Comparison of ENCODE assay signal across 1 cellular context in the genomic region with DNA sequence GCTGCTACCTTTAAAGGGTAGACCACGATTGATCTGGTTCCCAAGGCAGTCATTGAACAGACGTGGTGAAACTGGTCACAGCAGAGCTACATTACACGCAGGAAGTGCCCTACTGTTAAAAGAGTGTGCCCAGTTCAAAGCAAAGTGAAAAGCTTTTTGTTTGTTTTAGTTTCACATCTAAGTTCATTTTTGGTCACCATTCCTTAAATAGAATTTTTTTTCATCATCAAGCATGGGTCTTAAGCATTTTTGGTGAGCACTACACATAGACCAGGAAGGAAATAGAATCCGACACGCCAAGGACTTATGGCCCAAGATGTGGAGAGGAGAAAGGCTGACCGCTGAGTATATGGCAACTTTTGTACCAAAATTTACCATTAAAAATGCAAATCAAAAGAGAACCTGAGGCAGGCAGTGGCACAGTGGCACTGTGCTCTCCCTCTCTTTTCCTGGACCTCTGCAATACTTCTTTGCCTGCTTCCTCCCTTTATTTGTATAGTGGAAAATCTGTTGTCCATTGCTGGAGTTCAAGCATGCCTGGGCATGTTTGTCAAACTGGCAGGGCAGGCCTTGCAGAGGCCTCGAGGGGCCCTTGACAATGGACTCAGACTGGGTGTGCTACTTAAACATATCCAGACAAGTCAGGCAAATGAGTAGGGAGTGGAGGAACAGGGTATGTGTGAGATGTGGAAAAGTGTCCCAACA.
TF ChIP-seq lines count a peak whose summit lies in the region.

No MANE protein-coding gene starts in this region.

TF ChIP-seq in HepG2, 621 proteins besides CTCF, POLR2A, EP300 and RAD21 (continued from another document and continues in another):
- TF ChIP-seq, protein P1, sequence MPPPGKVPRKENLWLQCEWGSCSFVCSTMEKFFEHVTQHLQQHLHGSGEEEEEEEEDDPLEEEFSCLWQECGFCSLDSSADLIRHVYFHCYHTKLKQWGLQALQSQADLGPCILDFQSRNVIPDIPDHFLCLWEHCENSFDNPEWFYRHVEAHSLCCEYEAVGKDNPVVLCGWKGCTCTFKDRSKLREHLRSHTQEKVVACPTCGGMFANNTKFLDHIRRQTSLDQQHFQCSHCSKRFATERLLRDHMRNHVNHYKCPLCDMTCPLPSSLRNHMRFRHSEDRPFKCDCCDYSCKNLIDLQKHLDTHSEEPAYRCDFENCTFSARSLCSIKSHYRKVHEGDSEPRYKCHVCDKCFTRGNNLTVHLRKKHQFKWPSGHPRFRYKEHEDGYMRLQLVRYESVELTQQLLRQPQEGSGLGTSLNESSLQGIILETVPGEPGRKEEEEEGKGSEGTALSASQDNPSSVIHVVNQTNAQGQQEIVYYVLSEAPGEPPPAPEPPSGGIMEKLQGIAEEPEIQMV (CRISPR knock-in tag; IDR thresholded peaks at IDR 0.05; ENCODE audit: low read depth): 0 out of 2 replicates have a peak, but pooled peaks have one; percentile 44
- TF ChIP-seq ELF4 (CRISPR knock-in tag; IDR thresholded peaks at IDR 0.05; ENCODE audit: borderline replicate concordance) (peak; percentile 77; the same call in 1 of the 2 replicates), SP4 (CRISPR knock-in tag; IDR thresholded peaks at IDR 0.05) (peak; percentile 66), ZNF451 (CRISPR knock-in tag; IDR thresholded peaks at IDR 0.05) (peak; percentile 66; the same call in 1 of the 2 replicates), NFKB2 (CRISPR knock-in tag; IDR thresholded peaks at IDR 0.05; ENCODE audit: borderline replicate concordance) (no peak), ZNF570 (CRISPR knock-in tag; IDR thresholded peaks at IDR 0.05; ENCODE audit: borderline replicate concordance) (no peak), ZNF672 (CRISPR knock-in tag; IDR thresholded peaks at IDR 0.05) (no peak), ATAD3A (CRISPR knock-in tag; IDR thresholded peaks at IDR 0.05) (no peak), GTF2F1 (IDR thresholded peaks at IDR 0.05; ENCODE audit: low read length) (no peak), ZNF7 (CRISPR knock-in tag; IDR thresholded peaks at IDR 0.05) (no peak), NFRKB (IDR thresholded peaks at IDR 0.05) (no peak), EHMT2 (IDR thresholded peaks at IDR 0.05; ENCODE audit: borderline replicate concordance, low read depth, low read length) (no peak), REXO4 (CRISPR knock-in tag; IDR thresholded peaks at IDR 0.05; ENCODE audit: borderline replicate concordance) (no peak)
- TF ChIP-seq, protein P2, sequence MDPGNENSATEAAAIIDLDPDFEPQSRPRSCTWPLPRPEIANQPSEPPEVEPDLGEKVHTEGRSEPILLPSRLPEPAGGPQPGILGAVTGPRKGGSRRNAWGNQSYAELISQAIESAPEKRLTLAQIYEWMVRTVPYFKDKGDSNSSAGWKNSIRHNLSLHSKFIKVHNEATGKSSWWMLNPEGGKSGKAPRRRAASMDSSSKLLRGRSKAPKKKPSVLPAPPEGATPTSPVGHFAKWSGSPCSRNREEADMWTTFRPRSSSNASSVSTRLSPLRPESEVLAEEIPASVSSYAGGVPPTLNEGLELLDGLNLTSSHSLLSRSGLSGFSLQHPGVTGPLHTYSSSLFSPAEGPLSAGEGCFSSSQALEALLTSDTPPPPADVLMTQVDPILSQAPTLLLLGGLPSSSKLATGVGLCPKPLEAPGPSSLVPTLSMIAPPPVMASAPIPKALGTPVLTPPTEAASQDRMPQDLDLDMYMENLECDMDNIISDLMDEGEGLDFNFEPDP (CRISPR knock-in tag; conservative IDR thresholded peaks at IDR 0.05): no peak
- TF ChIP-seq, protein P3, sequence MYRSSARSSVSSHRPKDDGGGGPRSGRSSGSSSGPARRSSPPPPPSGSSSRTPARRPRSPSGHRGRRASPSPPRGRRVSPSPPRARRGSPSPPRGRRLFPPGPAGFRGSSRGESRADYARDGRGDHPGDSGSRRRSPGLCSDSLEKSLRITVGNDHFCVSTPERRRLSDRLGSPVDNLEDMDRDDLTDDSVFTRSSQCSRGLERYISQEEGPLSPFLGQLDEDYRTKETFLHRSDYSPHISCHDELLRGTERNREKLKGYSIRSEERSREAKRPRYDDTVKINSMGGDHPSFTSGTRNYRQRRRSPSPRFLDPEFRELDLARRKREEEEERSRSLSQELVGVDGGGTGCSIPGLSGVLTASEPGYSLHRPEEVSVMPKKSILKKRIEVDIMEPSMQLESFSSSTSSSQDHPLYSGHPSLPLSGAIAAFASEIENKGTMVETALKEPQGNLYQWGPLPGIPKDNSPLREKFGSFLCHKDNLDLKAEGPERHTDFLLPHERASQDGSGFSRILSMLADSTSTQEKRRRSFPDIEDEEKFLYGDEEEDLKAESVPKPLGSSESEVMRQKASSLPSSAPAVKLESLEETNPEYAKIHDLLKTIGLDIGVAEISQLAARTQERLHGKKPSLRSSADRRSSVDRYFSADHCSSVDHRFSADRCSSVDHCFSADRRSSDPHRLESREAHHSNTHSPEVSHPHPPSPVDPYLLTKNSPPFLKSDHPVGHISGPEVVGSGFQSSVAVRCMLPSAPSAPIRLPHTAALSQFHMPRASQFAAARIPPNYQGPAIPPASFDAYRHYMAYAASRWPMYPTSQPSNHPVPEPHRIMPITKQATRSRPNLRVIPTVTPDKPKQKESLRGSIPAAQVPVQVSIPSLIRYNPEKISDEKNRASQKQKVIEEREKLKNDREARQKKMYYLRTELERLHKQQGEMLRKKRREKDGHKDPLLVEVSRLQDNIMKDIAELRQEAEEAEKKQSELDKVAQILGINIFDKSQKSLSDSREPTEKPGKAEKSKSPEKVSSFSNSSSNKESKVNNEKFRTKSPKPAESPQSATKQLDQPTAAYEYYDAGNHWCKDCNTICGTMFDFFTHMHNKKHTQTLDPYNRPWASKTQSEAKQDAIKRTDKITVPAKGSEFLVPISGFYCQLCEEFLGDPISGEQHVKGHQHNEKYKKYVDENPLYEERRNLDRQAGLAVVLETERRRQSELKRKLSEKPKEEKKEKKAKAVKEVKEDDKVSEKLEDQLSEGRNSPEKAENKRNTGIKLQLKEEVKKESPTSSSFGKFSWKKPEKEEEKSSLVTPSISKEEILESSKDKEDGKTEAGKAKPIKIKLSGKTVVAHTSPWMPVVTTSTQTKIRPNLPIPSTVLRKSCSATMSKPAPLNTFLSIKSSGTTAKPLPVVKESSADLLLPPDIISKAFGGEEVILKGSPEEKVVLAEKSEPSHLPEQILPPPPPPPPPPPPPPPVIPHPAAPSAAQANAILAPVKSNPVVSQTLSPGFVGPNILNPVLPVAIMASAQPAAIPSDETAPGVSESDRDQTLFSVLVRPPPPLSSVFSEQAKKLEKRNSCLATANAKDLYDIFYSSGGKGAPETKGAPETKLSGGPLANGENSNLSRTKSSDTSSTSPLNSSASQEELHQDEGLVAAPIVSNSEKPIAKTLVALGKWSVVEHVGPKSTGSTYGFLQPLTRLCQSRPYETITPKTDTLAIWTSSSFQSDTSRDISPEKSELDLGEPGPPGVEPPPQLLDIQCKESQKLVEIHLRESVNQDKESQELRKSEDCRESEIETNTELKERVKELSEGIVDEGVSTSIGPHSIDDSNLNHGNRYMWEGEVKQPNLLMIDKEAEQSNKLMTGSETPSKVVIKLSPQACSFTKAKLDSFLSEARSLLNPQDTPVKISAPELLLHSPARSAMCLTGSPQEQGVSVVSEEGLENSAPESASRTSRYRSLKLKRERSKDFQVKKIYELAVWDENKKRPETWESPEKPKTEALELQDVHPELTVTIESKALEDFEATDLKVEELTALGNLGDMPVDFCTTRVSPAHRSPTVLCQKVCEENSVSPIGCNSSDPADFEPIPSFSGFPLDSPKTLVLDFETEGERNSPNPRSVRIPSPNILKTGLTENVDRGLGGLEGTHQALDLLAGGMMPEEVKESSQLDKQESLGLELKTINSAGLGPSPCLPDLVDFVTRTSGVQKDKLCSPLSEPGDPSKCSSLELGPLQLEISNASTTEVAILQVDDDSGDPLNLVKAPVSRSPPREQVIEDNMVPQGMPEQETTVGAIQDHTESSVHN (CRISPR knock-in tag; IDR thresholded peaks at IDR 0.05): 0 out of 2 replicates have a peak, but pooled peaks have one; percentile 48
- TF ChIP-seq, protein P4, sequence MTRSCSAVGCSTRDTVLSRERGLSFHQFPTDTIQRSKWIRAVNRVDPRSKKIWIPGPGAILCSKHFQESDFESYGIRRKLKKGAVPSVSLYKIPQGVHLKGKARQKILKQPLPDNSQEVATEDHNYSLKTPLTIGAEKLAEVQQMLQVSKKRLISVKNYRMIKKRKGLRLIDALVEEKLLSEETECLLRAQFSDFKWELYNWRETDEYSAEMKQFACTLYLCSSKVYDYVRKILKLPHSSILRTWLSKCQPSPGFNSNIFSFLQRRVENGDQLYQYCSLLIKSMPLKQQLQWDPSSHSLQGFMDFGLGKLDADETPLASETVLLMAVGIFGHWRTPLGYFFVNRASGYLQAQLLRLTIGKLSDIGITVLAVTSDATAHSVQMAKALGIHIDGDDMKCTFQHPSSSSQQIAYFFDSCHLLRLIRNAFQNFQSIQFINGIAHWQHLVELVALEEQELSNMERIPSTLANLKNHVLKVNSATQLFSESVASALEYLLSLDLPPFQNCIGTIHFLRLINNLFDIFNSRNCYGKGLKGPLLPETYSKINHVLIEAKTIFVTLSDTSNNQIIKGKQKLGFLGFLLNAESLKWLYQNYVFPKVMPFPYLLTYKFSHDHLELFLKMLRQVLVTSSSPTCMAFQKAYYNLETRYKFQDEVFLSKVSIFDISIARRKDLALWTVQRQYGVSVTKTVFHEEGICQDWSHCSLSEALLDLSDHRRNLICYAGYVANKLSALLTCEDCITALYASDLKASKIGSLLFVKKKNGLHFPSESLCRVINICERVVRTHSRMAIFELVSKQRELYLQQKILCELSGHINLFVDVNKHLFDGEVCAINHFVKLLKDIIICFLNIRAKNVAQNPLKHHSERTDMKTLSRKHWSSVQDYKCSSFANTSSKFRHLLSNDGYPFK (CRISPR knock-in tag; IDR thresholded peaks at IDR 0.05; ENCODE audit: borderline replicate concordance): 0 out of 2 replicates have a peak, but pooled peaks have one; percentile 49
- TF ChIP-seq, protein P5, sequence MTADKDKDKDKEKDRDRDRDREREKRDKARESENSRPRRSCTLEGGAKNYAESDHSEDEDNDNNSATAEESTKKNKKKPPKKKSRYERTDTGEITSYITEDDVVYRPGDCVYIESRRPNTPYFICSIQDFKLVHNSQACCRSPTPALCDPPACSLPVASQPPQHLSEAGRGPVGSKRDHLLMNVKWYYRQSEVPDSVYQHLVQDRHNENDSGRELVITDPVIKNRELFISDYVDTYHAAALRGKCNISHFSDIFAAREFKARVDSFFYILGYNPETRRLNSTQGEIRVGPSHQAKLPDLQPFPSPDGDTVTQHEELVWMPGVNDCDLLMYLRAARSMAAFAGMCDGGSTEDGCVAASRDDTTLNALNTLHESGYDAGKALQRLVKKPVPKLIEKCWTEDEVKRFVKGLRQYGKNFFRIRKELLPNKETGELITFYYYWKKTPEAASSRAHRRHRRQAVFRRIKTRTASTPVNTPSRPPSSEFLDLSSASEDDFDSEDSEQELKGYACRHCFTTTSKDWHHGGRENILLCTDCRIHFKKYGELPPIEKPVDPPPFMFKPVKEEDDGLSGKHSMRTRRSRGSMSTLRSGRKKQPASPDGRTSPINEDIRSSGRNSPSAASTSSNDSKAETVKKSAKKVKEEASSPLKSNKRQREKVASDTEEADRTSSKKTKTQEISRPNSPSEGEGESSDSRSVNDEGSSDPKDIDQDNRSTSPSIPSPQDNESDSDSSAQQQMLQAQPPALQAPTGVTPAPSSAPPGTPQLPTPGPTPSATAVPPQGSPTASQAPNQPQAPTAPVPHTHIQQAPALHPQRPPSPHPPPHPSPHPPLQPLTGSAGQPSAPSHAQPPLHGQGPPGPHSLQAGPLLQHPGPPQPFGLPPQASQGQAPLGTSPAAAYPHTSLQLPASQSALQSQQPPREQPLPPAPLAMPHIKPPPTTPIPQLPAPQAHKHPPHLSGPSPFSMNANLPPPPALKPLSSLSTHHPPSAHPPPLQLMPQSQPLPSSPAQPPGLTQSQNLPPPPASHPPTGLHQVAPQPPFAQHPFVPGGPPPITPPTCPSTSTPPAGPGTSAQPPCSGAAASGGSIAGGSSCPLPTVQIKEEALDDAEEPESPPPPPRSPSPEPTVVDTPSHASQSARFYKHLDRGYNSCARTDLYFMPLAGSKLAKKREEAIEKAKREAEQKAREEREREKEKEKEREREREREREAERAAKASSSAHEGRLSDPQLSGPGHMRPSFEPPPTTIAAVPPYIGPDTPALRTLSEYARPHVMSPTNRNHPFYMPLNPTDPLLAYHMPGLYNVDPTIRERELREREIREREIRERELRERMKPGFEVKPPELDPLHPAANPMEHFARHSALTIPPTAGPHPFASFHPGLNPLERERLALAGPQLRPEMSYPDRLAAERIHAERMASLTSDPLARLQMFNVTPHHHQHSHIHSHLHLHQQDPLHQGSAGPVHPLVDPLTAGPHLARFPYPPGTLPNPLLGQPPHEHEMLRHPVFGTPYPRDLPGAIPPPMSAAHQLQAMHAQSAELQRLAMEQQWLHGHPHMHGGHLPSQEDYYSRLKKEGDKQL (CRISPR knock-in tag; IDR thresholded peaks at IDR 0.05; ENCODE audit: low read depth): peak; percentile 54; the same call in 1 of the 2 replicates
- TF ChIP-seq, protein P6, sequence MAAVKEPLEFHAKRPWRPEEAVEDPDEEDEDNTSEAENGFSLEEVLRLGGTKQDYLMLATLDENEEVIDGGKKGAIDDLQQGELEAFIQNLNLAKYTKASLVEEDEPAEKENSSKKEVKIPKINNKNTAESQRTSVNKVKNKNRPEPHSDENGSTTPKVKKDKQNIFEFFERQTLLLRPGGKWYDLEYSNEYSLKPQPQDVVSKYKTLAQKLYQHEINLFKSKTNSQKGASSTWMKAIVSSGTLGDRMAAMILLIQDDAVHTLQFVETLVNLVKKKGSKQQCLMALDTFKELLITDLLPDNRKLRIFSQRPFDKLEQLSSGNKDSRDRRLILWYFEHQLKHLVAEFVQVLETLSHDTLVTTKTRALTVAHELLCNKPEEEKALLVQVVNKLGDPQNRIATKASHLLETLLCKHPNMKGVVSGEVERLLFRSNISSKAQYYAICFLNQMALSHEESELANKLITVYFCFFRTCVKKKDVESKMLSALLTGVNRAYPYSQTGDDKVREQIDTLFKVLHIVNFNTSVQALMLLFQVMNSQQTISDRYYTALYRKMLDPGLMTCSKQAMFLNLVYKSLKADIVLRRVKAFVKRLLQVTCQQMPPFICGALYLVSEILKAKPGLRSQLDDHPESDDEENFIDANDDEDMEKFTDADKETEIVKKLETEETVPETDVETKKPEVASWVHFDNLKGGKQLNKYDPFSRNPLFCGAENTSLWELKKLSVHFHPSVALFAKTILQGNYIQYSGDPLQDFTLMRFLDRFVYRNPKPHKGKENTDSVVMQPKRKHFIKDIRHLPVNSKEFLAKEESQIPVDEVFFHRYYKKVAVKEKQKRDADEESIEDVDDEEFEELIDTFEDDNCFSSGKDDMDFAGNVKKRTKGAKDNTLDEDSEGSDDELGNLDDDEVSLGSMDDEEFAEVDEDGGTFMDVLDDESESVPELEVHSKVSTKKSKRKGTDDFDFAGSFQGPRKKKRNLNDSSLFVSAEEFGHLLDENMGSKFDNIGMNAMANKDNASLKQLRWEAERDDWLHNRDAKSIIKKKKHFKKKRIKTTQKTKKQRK (IDR thresholded peaks at IDR 0.05; ENCODE audit: low read length): no peak
- TF ChIP-seq, protein P7, sequence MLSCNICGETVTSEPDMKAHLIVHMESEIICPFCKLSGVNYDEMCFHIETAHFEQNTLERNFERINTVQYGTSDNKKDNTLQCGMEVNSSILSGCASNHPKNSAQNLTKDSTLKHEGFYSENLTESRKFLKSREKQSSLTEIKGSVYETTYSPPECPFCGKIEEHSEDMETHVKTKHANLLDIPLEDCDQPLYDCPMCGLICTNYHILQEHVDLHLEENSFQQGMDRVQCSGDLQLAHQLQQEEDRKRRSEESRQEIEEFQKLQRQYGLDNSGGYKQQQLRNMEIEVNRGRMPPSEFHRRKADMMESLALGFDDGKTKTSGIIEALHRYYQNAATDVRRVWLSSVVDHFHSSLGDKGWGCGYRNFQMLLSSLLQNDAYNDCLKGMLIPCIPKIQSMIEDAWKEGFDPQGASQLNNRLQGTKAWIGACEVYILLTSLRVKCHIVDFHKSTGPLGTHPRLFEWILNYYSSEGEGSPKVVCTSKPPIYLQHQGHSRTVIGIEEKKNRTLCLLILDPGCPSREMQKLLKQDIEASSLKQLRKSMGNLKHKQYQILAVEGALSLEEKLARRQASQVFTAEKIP (CRISPR knock-in tag; IDR thresholded peaks at IDR 0.05; ENCODE audit: borderline replicate concordance): no peak
